Comparison of ENCODE assay signal across 1 cellular context in the genomic region with DNA sequence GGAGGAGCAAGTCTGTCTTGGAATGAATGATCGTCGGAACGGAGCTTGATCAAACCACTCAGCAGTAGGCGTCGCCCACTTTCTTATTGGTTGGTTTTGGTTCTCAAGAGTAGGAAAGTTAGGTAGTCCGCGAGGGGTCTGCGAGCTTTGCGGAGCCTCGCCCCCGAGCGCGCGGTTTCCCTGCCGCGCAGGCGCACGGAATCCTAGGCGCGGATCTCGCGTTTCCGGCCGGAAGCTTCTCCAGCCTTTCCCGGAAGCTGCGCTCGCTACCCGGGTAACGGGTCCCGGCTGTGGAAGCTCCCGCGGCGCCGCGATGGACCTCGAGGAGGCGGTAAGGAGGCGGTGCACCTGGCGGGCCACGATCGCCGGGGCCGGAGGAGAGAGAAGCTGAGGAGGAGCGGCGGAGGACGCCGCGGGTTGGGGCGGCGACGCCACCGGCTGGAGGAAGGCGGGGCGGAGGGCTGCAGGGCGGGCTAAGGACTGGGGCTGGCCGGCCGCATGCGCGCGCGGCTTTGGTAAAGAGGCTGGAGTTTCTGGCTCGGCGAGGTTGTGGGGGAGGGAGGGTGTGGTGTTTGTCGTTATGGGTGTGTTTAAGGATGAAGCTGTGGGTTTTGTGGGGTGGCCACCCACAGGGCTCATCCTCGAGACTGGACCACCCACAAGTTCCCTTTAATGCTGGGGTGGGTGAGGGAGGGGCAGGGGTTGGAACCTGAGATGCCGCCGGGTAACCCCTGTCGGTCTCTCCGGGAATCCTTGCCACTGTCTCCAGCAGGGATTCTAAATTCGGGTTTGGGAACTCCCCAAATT.
TF ChIP-seq lines count a peak whose summit lies in the region.

A gene (plus strand): TSS at position 246 of the 807 bp plus-strand sequence. CDS start 68 bp downstream, at position 314.

TF ChIP-seq in K562, 482 proteins besides CTCF, POLR2A, EP300 and RAD21 (continued from another document):
- TF ChIP-seq, protein P1, sequence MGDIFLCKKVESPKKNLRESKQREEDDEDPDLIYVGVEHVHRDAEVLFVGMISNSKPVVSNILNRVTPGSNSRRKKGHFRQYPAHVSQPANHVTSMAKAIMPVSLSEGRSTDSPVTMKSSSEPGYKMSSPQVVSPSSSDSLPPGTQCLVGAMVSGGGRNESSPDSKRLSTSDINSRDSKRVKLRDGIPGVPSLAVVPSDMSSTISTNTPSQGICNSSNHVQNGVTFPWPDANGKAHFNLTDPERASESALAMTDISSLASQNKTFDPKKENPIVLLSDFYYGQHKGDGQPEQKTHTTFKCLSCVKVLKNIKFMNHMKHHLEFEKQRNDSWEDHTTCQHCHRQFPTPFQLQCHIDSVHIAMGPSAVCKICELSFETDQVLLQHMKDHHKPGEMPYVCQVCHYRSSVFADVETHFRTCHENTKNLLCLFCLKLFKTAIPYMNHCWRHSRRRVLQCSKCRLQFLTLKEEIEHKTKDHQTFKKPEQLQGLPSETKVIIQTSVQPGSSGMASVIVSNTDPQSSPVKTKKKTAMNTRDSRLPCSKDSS (IDR thresholded peaks at IDR 0.05; ENCODE audit: low read depth, partially characterized antibody), result no peak
